Comparison of ENCODE assay signal across 9 cellular contexts in the genomic region with DNA sequence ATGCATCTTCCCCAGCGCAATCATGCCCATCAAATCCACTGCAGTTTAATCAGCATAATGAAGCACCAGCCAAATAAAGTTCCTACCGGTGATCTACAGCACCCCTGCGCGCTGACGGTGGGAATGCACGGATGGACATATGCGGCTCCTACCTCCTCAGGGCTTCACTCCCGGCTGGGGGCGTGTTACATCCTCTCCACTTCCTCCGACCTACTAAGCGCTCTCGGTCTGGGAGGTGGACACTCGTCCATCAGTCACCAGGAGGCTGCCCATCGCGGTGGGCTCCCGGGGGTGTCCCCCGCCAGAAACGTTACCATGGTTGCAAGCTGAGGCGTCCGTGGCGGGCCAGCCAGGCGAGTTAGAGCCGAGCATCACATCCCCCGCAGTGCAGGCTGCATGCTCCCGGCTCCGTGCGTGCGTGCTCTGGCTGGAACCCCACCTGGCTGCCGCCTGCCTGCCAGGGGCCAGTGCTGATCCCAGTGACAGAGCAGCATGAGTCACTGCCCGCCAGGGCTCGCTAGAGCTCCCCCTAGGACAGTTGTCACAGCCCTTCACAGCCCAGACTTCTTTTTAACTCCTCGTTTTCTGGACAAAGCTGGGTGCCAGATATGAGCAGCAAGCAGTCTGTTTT.
DNase-seq lines count a peak whose midpoint lies in the region; ATAC-seq and TF ChIP-seq lines count a peak whose summit lies in the region.
"Had no signal": no experiment of that assay in that cellular context is flagged by ENCODE, and none has a peak within 500 bp of the region (broad histone marks: within the 10 kb centered on the region; RNA-seq: fewer than 3 reads in every experiment).

No MANE protein-coding gene starts in this region.

- ATAC-seq in HG02970 (IDR thresholded peaks at IDR 0.05; ENCODE audit: low FRiP score, unreplicated experiment) (no peak), HG03139 (IDR thresholded peaks at IDR 0.05; ENCODE audit: unreplicated experiment) (no peak)

- H3K9ac ChIP-seq in HUES6 (ENCODE audit: low read length) (no peak overlapping the region), rectal smooth muscle tissue (ENCODE audit: low read length) (no peak overlapping the region)

- TF ChIP-seq CTCF in AG10803 (conservative IDR thresholded peaks at IDR 0.05; ENCODE audit: low read length), result peak; percentile 54

- DNase-seq in AG10803 (ENCODE audit: low read depth) (peak; percentile 72), amniotic stem cell (lab: John Stamatoyannopoulos, UW) (peak; percentile 26), hepatic stellate cell (ENCODE audit: low spot score) (peak; percentile 79), NCI-H226 (no peak)

- H3K4me3 ChIP-seq in AG10803 (ENCODE audit: low read length), result peak overlapping the region; percentile 79
- H3K4me3 ChIP-seq in HUES6 (ENCODE audit: low read depth, low read length), result peak overlapping the region; percentile 48
- H3K4me3 ChIP-seq in rectal smooth muscle tissue (ENCODE audit: low read length), result peak overlapping the region; percentile 55
- H3K4me3 ChIP-seq: HAP-1 had no signal

- H3K9me3 ChIP-seq in HUES6 (ENCODE audit: control insufficient read depth, insufficient read depth, low read depth, low read length), result peaks cover 6% of the 10 kb centered on the region; the same call in 1 of the 2 replicates
- H3K9me3 ChIP-seq: HAP-1 had no signal

- H3K27ac ChIP-seq in HUES6 (ENCODE audit: low read depth, low read length) (no peak overlapping the region), rectal smooth muscle tissue (ENCODE audit: low read depth, low read length) (no peak overlapping the region)

- H3K4me1 ChIP-seq in HUES6 (ENCODE audit: control insufficient read depth, insufficient read depth, low read length), result peaks cover 16% of the 10 kb centered on the region
- no peaks in the 10 kb centered on the region for H3K4me1 ChIP-seq in rectal smooth muscle tissue (ENCODE audit: control insufficient read depth, insufficient read depth, low read length)
- H3K4me1 ChIP-seq: HAP-1 had no signal

- peaks cover 19% of the 10 kb centered on the region; the same call in 1 of the 2 replicates for H3K36me3 ChIP-seq in HUES6 (ENCODE audit: control insufficient read depth, insufficient read depth, low read length)
- no peaks in the 10 kb centered on the region for H3K36me3 ChIP-seq in rectal smooth muscle tissue (ENCODE audit: control insufficient read depth, insufficient read depth, low read length)

- H3K27me3 ChIP-seq in HUES6 (ENCODE audit: control insufficient read depth, insufficient read depth, low read length) (no peaks in the 10 kb centered on the region), rectal smooth muscle tissue (ENCODE audit: control insufficient read depth, insufficient read depth, low read length) (no peaks in the 10 kb centered on the region)
